Comparison of ENCODE assay signal across 18 cellular contexts in the genomic region with DNA sequence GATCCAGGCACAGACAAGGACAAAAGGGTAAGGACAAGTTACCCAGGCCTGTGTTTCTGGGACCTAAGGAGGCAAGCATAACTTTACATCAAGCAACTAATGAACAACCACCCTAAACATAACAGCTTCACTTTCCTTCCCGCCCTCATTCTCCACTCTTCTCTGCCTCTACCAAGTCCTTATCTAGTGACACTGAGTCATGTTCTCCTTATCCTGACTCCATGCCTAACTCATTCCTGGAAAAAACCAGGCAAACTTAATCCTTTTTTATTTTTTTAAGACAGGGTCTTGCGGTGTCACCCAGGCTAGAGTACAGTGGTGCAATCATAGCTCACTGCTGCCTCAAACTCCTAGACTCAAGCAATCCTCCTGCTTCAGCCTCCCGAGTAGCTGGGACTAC. TPM values are rescaled to one million over a fixed set of nuclear protein-coding genes. Genes with fewer than 3 reads are reported as not detected.
A peak's percentile ranks its signal among the peaks of the same experiment; 100 is the strongest.
DNase-seq lines count a peak whose midpoint lies in the region; ATAC-seq, FAIRE-seq and TF ChIP-seq lines count a peak whose summit lies in the region.
"Had no signal": no experiment of that assay in that cellular context is flagged by ENCODE, and none has a peak within 500 bp of the region (broad histone marks: within the 10 kb centered on the region; RNA-seq: fewer than 3 reads in every experiment).

No MANE protein-coding gene starts in this region.

- no peak for ATAC-seq in HG03432 (IDR thresholded peaks at IDR 0.05; ENCODE audit: unreplicated experiment)

- WGBS in mesodermal cell (ENCODE audit: insufficient coverage in 2 of 2), 2 experiments = 83 to 85% methylated on average over 2 to 3 of the region's 3 CpGs
- WGBS in adrenal gland, 4 donors = 86 to 96% (median 94%) methylated on average over 3 of the region's 3 CpGs

- intact Hi-C loops in adrenal gland (cut with DNase I) = no loop called here

- peaks cover 57% of the 10 kb centered on the region for H3K4me1 ChIP-seq in ACC112 (ENCODE audit: control insufficient read depth, insufficient read depth, low read length, unreplicated experiment)
- peaks cover 21% of the 10 kb centered on the region for H3K4me1 ChIP-seq in mesodermal cell (ENCODE audit: control insufficient read depth, insufficient read depth, low read length, poor library complexity, severe bottlenecking)
- peaks cover 8 to 12% of the 10 kb centered on the region in 2 donors for H3K4me1 ChIP-seq in adrenal gland (replicated peaks in 1 of 2)

- H3K9me3 ChIP-seq in mesodermal cell (ENCODE audit: control insufficient read depth, low read length) = no peaks in the 10 kb centered on the region
- H3K9me3 ChIP-seq in adrenal gland (replicated peaks in 1 of 3) = no peaks in the 10 kb centered on the region
- H3K9me3 ChIP-seq: Peyer's patch had no signal

- H3K27me3 ChIP-seq in ACC112 (ENCODE audit: insufficient read depth, low read length) (no peaks in the 10 kb centered on the region), adrenal gland (no peaks in the 10 kb centered on the region)
- H3K27me3 ChIP-seq: Peyer's patch had no signal

- in situ Hi-C loops in GM13977 (cut with MboI; ENCODE audit: low pct_unique_long_range_greater_than_20kb, low sequenced_read_pairs, unreplicated experiment) = loop anchor here (10.0 kb wide), 2 partner anchors 104 to 254 kb away; a partner anchor contains a TSS

- no peak for FAIRE-seq in RCC 7860 (lab: Jason Lieb, UNC)
- FAIRE-seq: A204.1, G401.6 had no signal

- peaks cover 18% of the 10 kb centered on the region for H3K79me2 ChIP-seq in ACC112 (ENCODE audit: control insufficient read depth, insufficient read depth, low read length, unreplicated experiment)

- H3K36me3 ChIP-seq in ACC112 (ENCODE audit: insufficient read depth, low read length) (peaks cover 34% of the 10 kb centered on the region), mesodermal cell (ENCODE audit: control insufficient read depth, insufficient read depth, low read length) (peaks cover 26% of the 10 kb centered on the region), adrenal gland (replicated peaks in 1 of 2) (no peaks in the 10 kb centered on the region)
- H3K36me3 ChIP-seq: Peyer's patch had no signal

- peak; percentile 60 for DNase-seq in RCC 7860 (ENCODE audit: low spot score)
- DNase-seq in cardiac fibroblast (ENCODE audit: low read depth in 2 of 2) = peak; percentile 23 to 93
- DNase-seq in GM13977 (ENCODE audit: low spot score) = no peak
- DNase-seq in adrenal gland = no peak
- DNase-seq in activated CD4-positive, CD25-positive, alpha-beta regulatory T cell treated with anti-CD3 and anti-CD28 coated beads, Interleukin-2, amount 50 U/mL, for 72 hours = no peak
- DNase-seq: CD4-positive, alpha-beta T cell; DMS79; MM.1S; NCI-H1105 treated with DMSO at 0.1 percent for 48 hours; NCI-H187; NCI-H510A; NCI-H82; Peyer's patch had no signal

- H2AFZ ChIP-seq in ACC112 (ENCODE audit: low read length, unreplicated experiment) = no peak overlapping the region

- H3K4me3 ChIP-seq in ACC112 (ENCODE audit: low read depth, low read length) (no peak overlapping the region), cardiac fibroblast (replicated peaks in 1 of 2; ENCODE audit: low read depth in 2 of 2, low read length in 2 of 2) (no peak overlapping the region), mesodermal cell (ENCODE audit: extremely low read depth, insufficient read depth, low read length, poor library complexity, severe bottlenecking) (no peak overlapping the region), adrenal gland (no peak overlapping the region)
- H3K4me3 ChIP-seq: Peyer's patch had no signal

- no peak for TF ChIP-seq CTCF in cardiac fibroblast (IDR thresholded peaks at IDR 0.05; ENCODE audit: low read depth, low read length)
- TF ChIP-seq CTCF in GM13977 (IDR thresholded peaks at IDR 0.05; ENCODE audit: extremely low read depth, insufficient read depth, missing control alignments) = no peak
- no peak for TF ChIP-seq CTCF in adrenal gland (IDR thresholded peaks at IDR 0.05)

- H3K27ac ChIP-seq in ACC112 (ENCODE audit: low read depth, low read length) (peak overlapping the region; percentile 99), mesodermal cell (ENCODE audit: low read depth, low read length, severe bottlenecking) (peak overlapping the region; percentile 33), adrenal gland (no peak overlapping the region)
- H3K27ac ChIP-seq: Peyer's patch had no signal

- TF ChIP-seq POLR2A in adrenal gland (IDR thresholded peaks at IDR 0.05) = no peak

RNA-seq across cellular contexts. Expression of a gene that starts 44.5 kb away (rescaled TPM):
- polyA plus RNA-seq in mesodermal cell (2013, experiment 1 of 2) = 16.7 TPM
- 12.4 TPM for polyA plus RNA-seq in mesodermal cell (2013, experiment 2 of 2)
- total RNA-seq in adrenal gland = 1 to 10 TPM; 3.1 to 9.5 (median 6.7) TPM
- 10 to 100 TPM in 2 of 3 donors, 1 to 10 TPM in 1; 1.3 to 20.4 (median 15.6) TPM for polyA plus RNA-seq in adrenal gland

Comparison
In these comparisons a context has a peak if more than half of its experiments do, and no peak if none do; other contexts are left out.
1. H3K27ac ChIP-seq: peak in ACC112 (single experiment) and mesodermal cell (single experiment); none in adrenal gland (0 of 5).
2. DNase-seq: peak in RCC 7860 (single experiment) and cardiac fibroblast (2 of 2); none in GM13977 (single experiment), adrenal gland (0 of 7) and activated CD4-positive, CD25-positive, alpha-beta regulatory T cell treated with anti-CD3 and anti-CD28 coated beads, Interleukin-2, amount 50 U/mL, for 72 hours (single experiment).